Comparison of ENCODE assay signal across 28 cellular contexts in genomic region chr7:128081351-128081750, GRCh38. TPM values are rescaled to one million over a fixed set of nuclear protein-coding genes. Genes with fewer than 3 reads are reported as not detected.
"Had no signal": no experiment of that assay in that cellular context is flagged by ENCODE, and none has a peak within 500 bp of the region (broad histone marks: within the 10 kb centered on the region; RNA-seq: fewer than 3 reads in every experiment).

No MANE protein-coding gene starts in this region.

- FAIRE-seq: endometrium, frontal cortex had no signal

- H3K4me1 Mint-ChIP-seq: immature natural killer cell; stimulated activated effector memory CD8-positive, alpha-beta T cell treated with anti-CD3 and anti-CD28 coated beads, Interleukin-12 subunit alpha, Interleukin-12 subunit beta, amount 100 ng/mL, for 72 hours had no signal

- H3K4me2 ChIP-seq: smooth muscle cell had no signal

- H3K4me3 ChIP-seq: esophagus squamous epithelium, mucosa of descending colon, prostate gland, right atrium auricular region, smooth muscle cell, testis, tibial artery had no signal

- H3K9me3 ChIP-seq: esophagus squamous epithelium, mucosa of descending colon, prostate gland, right atrium auricular region, testis, tibial artery had no signal

- H3K27me3 Mint-ChIP-seq: effector memory CD8-positive, alpha-beta T cell; naive B cell; natural killer cell treated with Interleukin-12 subunit alpha and Interleukin-12 subunit beta and Interleukin-15 and Interleukin-18, amount 100 ng/mL, for 72 hours; type B pancreatic cell had no signal

- H3K36me3 Mint-ChIP-seq: naive B cell; natural killer cell treated with Interleukin-12 subunit alpha and Interleukin-12 subunit beta and Interleukin-15 and Interleukin-18, amount 100 ng/mL, for 72 hours had no signal

- H3K4me1 ChIP-seq: prostate gland, tibial artery had no signal

- ATAC-seq: effector memory CD8-positive, alpha-beta T cell; mucosa of descending colon; natural killer cell treated with Interleukin-12 subunit alpha and Interleukin-12 subunit beta and Interleukin-15 and Interleukin-18, amount 100 ng/mL, for 72 hours; sciatic nerve; stimulated activated effector memory CD8-positive, alpha-beta T cell treated with anti-CD3 and anti-CD28 coated beads, Interleukin-12 subunit alpha, Interleukin-12 subunit beta, amount 100 ng/mL, for 72 hours; stimulated activated naive CD8-positive, alpha-beta T cell treated with anti-CD3 and anti-CD28 coated beads, Interleukin-15, Interleukin-2, amounts not matched to agents 100 U/mL and 50 U/mL, for 24 hours had no signal

- H3K27ac ChIP-seq: esophagus squamous epithelium, prostate gland, right atrium auricular region, testis, tibial artery had no signal

- H3K9me3 Mint-ChIP-seq: effector memory CD8-positive, alpha-beta T cell; immature natural killer cell; mesothelial cell of epicardium; naive B cell; natural killer cell treated with Interleukin-12 subunit alpha and Interleukin-12 subunit beta and Interleukin-15 and Interleukin-18, amount 100 ng/mL, for 72 hours; neural crest cell; stimulated activated effector memory CD8-positive, alpha-beta T cell treated with anti-CD3 and anti-CD28 coated beads, Interleukin-12 subunit alpha, Interleukin-12 subunit beta, amount 100 ng/mL, for 72 hours; type B pancreatic cell had no signal

- H3K4me3 Mint-ChIP-seq: effector memory CD8-positive, alpha-beta T cell; immature natural killer cell; mesothelial cell of epicardium; naive B cell; natural killer cell treated with Interleukin-12 subunit alpha and Interleukin-12 subunit beta and Interleukin-15 and Interleukin-18, amount 100 ng/mL, for 72 hours; neural crest cell; stimulated activated effector memory CD8-positive, alpha-beta T cell treated with anti-CD3 and anti-CD28 coated beads, Interleukin-12 subunit alpha, Interleukin-12 subunit beta, amount 100 ng/mL, for 72 hours; type B pancreatic cell had no signal

- H3K27me3 ChIP-seq: esophagus squamous epithelium, right atrium auricular region, testis, tibial artery had no signal

- H3K27ac Mint-ChIP-seq: immature natural killer cell; mesothelial cell of epicardium; natural killer cell treated with Interleukin-12 subunit alpha and Interleukin-12 subunit beta and Interleukin-15 and Interleukin-18, amount 100 ng/mL, for 72 hours; stimulated activated effector memory CD8-positive, alpha-beta T cell treated with anti-CD3 and anti-CD28 coated beads, Interleukin-12 subunit alpha, Interleukin-12 subunit beta, amount 100 ng/mL, for 72 hours; type B pancreatic cell had no signal

- DNase-seq: cortex of kidney; effector memory CD8-positive, alpha-beta T cell; erythroblast; esophagus squamous epithelium; hypothalamus; immature natural killer cell; islet precursor cell; mesenchymal stem cell; naive B cell; nucleus accumbens; stimulated activated CD4-positive, alpha-beta T cell treated with anti-CD3 and anti-CD28 coated beads, Interleukin-12 subunit alpha, Interleukin-12 subunit beta, amount 100 ng/mL, for 4 hours; stimulated activated CD4-positive, alpha-beta T cell treated with anti-CD3 and anti-CD28 coated beads, Interleukin-2, amount 100 ng/mL, for 24 hours; stimulated activated CD4-positive, alpha-beta T cell treated with anti-CD3 and anti-CD28 coated beads, Interleukin-4, amount 100 ng/mL, for 24 hours; stimulated activated naive CD8-positive, alpha-beta T cell treated with anti-CD3 and anti-CD28 coated beads, Interleukin-15, Interleukin-2, amounts not matched to agents 100 U/mL and 50 U/mL, for 24 hours; testis; tibial artery had no signal

RNA-seq across cellular contexts. Expression of gene LRRC4, which starts 50.1 kb away (rescaled TPM):
- total RNA-seq: smooth muscle cell had no signal
- polyA plus RNA-seq: smooth muscle cell had no signal
